12 cellular contexts compared by ENCODE assay signal in genomic region chr18:37956902-37957301, GRCh38.
"Had no signal": no experiment of that assay in that cellular context is flagged by ENCODE, and none has a peak within 500 bp of the region (broad histone marks: within the 10 kb centered on the region; RNA-seq: fewer than 3 reads in every experiment).

No MANE protein-coding gene starts in this region.

- ATAC-seq: activated CD4-positive, CD25-positive, alpha-beta regulatory T cell treated with anti-CD3 and anti-CD28 coated beads, Interleukin-2, amount 50 U/mL, for 24 hours; esophagus mucosa; naive thymus-derived CD8-positive, alpha-beta T cell; pancreas; sciatic nerve had no signal

- DNase-seq: activated CD4-positive, alpha-beta T cell treated with anti-CD3 and anti-CD28 coated beads, Interleukin-2, amount 50 U/mL, for 1 hour; activated naive CD4-positive, alpha-beta T cell; activated naive CD8-positive, alpha-beta T cell treated with anti-CD3 and anti-CD28 coated beads, Interleukin-2, amount 10 ng/mL, durations not matched to agents 7 days and 5 days; central memory CD4-positive, alpha-beta T cell; hippocampal formation; left ventricle myocardium inferior; mesenchymal stem cell; naive thymus-derived CD8-positive, alpha-beta T cell; pancreas had no signal
